ENCODE assay signal across 1 cellular context in genomic region chr9:87861332-87861731, GRCh38.
TF ChIP-seq lines count a peak whose summit lies in the region.

No MANE protein-coding gene starts in this region.

TF ChIP-seq in HCT116, 20 proteins besides CTCF, POLR2A, EP300 and RAD21 (continued from another document):
- TF ChIP-seq ATF3 (IDR thresholded peaks at IDR 0.05) (no peak), ZNF274 (IDR thresholded peaks at IDR 0.05; ENCODE audit: low read depth, low read length) (no peak), EZH2phosphoT487 (IDR thresholded peaks at IDR 0.05; ENCODE audit: borderline replicate concordance) (no peak), CEBPB (IDR thresholded peaks at IDR 0.05; ENCODE audit: low read depth) (no peak), TCF7L2 (IDR thresholded peaks at IDR 0.05; ENCODE audit: borderline replicate concordance, extremely low read depth, insufficient read depth, insufficient read length) (no peak), SP1 (IDR thresholded peaks at IDR 0.05; ENCODE audit: low read depth) (no peak)
